ENCODE assay signal across 8 cellular contexts in the genomic region with DNA sequence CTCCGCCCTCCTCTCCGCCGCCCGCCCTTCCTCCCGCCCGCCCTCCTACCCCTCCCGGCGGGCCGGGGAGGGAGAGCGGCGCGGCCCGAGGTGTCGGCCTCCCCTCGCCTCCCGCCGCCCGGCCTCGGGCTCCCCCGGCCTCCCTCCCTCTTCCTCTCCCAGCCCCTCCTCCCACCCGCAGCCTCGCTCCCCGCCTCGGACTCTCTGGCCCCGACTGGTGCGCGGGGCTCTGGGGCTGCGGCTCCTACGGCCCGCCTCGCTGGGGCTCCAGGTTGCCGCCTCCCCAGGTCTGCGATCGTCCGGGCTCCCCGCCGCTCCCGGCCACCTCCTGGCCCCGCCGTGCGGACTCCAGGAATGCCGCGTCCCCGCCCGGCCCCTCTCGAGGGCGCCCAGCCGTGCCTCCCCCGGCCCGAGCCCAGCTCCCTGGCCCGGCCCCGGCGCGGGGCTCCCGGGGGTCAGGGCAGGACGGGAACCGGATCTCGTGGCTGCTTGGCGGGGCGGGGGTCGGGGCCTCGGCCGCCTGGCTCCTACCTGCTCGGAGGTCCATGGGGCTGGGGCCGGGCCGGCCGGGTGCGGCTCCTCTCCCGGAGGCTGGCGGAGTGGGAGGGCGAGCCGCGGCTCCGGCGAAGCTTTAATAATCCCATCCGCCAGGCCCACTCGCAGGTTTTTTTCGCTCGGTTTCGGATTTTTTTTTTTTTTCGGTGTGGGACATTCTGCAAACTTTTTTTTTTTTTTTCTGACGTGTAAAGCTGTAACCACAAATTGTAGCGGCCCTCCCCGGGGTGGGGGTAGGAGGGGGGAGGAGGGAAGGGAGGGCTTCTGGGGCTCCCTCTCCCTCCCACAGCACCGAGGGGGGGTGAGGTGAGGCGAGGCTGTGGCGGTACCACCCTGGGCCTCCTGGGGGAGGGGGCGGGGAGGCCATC. TPM values are rescaled to one million over a fixed set of nuclear protein-coding genes. Genes with fewer than 3 reads are reported as not detected.
DNase-seq lines count a peak whose midpoint lies in the region; ATAC-seq, FAIRE-seq and TF ChIP-seq lines count a peak whose summit lies in the region.

A gene (minus strand): TSS at position 606 of the 923 bp plus-strand sequence. CDS start 59 bp downstream, at position 547.

- POLR2A ChIA-PET in Panc1 (lab: Charles Lee), result interaction anchor here (0.6 to 2.2 kb wide), 8 partner anchors 9 to 805 kb away, joined by 3 to 32 read pairs (median 7); a partner anchor contains a TSS

- no peak for FAIRE-seq in frontal cortex (lab: Jason Lieb, UNC)

- intact Hi-C loops in Panc1 (cut with micrococcal nuclease; ENCODE audit: unreplicated experiment), result no loop called here

- H3K36me3 Mint-ChIP-seq in osteocyte (ENCODE audit: unreplicated experiment), result no peaks in the 10 kb centered on the region

- peak within 1 kb of the TSS; percentile 87 for H3K4me3 Mint-ChIP-seq in osteocyte (ENCODE audit: unreplicated experiment)

- in situ Hi-C loops in ACHN (cut with HindIII; ENCODE audit: low pct_ligation_motif_present, low pct_unique_long_range_greater_than_20kb, low sequenced_read_pairs), result no loop called here
- in situ Hi-C loops in Panc1 (cut with HindIII; ENCODE audit: low pct_unique_long_range_greater_than_20kb, low sequenced_read_pairs), result no loop called here

- TF ChIP-seq CTCF in Panc1 (IDR thresholded peaks at IDR 0.05) (no peak), osteocyte (IDR thresholded peaks at IDR 0.05) (no peak)

- CTCF ChIA-PET in Panc1 (lab: Charles Lee), result interaction anchor here (0.7 to 6.9 kb wide), 5 partner anchors 8 to 199 kb away, joined by 5 to 58 read pairs (median 19); no protein-coding TSS in a partner anchor

- no TSS peak for BruUV-seq in Panc1 (replicated peaks; lab: Mats Ljungman, UMichigan)

- peak within 1 kb of the TSS; percentile 65 to 69 for H3K4me3 ChIP-seq in Panc1 (ENCODE audit: low read depth in 2 of 2, low read length in 2 of 2)

- H3K27me3 Mint-ChIP-seq in osteocyte (ENCODE audit: unreplicated experiment), result no peaks in the 10 kb centered on the region

- H3K4me1 ChIP-seq in Panc1 (ENCODE audit: control insufficient read depth, insufficient read depth, low read length), result peaks cover 65% of the 10 kb centered on the region

- peak within 1 kb of the TSS; percentile 98 for H3K27ac ChIP-seq in Panc1 (ENCODE audit: low read length)

- peak; percentile 17 for ATAC-seq in GM19463 (IDR thresholded peaks at IDR 0.05; ENCODE audit: unreplicated experiment)
- ATAC-seq in Panc1, result peak; percentile 55
- ATAC-seq in HG03097 (IDR thresholded peaks at IDR 0.05; ENCODE audit: low FRiP score, unreplicated experiment), result no peak

- no peaks in the 10 kb centered on the region for H3K9me3 Mint-ChIP-seq in osteocyte (ENCODE audit: unreplicated experiment)

- H3K27me3 ChIP-seq in Panc1 (ENCODE audit: control insufficient read depth, insufficient read depth, low read length), result no peaks in the 10 kb centered on the region

- H3K36me3 ChIP-seq in Panc1 (ENCODE audit: control insufficient read depth, insufficient read depth, low read length), result no peaks in the 10 kb centered on the region; the same call in 1 of the 2 replicates

- H3K27ac Mint-ChIP-seq in osteocyte (ENCODE audit: unreplicated experiment), result peak within 1 kb of the TSS; percentile 98

- peaks cover 49% of the 10 kb centered on the region for H3K4me1 Mint-ChIP-seq in osteocyte (ENCODE audit: unreplicated experiment)

- no peaks in the 10 kb centered on the region for H3K9me3 ChIP-seq in Panc1 (ENCODE audit: control insufficient read depth, insufficient read depth, low read depth, low read length)

- DNase-seq in ACHN (peak; percentile 85), Panc1 (ENCODE audit: low read depth, low spot score) (no peak), activated gamma-delta T cell treated with Interleukin-2 at 50 U/mL for 16 hours (peak; percentile 88), frontal cortex (ENCODE audit: low spot score in 2 of 2) (peak; percentile 80 to 83), osteocyte (ENCODE audit: extremely low spot score, unreplicated experiment) (peak; percentile 89), NCI-H2029 treated with DMSO at 0.1 percent for 48 hours (lab: John Stamatoyannopoulos, UW) (no peak)

RNA-seq across cellular contexts. Expression of the gene that starts here (rescaled TPM):
- total RNA-seq in Panc1 (2021; ENCODE audit: unreplicated experiment) (9.3 TPM), frontal cortex (under 0.01 TPM), osteocyte (7.2 and 7.8 TPM in 2 replicates)
- polyA plus RNA-seq in Panc1 (2012; ENCODE audit: insufficient read length), result 9.0 TPM

Comparison
In these comparisons a context has a peak if more than half of its experiments do, and no peak if none do; other contexts are left out.
1. Peak in DNase-seq in frontal cortex; RNA of the gene not detected or under 1 TPM.
2. DNase-seq: peak in ACHN (single experiment), activated gamma-delta T cell treated with Interleukin-2 at 50 U/mL for 16 hours (single experiment) and osteocyte (single experiment); none in Panc1 (single experiment) and NCI-H2029 treated with DMSO at 0.1 percent for 48 hours (single experiment).